In the genomic region with DNA sequence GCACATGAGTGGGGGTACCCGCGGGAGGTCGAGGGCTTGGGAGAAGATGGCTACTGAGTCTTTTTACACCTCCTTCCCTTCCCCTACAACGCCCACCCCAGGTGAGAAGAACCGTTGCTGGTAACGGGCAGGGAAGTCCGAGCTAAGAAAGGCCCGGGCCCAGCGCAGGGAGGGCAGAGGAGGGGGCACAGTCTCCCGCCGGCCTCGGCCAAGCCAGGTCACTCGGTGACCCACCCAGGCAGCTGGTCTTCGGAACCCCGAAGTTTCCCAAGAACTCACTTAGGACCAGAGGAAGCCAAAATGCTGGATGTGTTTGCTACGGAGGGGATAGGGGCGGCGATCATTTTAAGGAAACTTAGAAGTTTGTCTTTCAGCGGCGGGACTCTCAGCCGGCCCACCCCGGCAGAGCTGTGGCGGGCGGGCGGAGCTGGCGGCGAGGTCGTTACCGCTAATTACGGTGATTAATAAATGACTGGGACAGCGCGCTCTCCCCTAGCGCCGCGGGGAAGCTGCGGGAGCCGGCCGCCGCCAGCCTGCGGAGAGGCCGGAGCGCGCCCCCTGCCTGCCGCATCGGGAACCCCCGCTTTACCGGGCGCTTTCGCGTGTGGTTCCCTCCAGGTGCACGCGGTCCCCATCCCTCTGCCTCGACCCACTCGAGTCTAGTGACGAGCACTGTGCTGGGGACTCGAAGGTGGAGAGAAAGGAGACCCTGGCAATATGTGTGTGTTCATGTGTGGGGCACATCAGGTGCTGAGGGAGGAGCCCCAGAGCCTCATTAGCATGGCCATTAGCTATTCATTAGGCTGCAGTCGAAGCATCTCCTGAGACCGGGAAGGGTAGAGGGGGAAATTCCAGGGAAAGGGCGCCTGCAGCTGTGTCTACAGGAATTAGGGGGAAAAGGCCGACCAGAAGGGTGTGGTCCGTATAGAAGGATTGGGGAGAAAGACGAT, we compare ENCODE assay signal across 1 cellular context.
A peak's percentile ranks its signal among the peaks of the same experiment; 100 is the strongest.
TF ChIP-seq lines count a peak whose summit lies in the region.

No MANE protein-coding gene starts in this region.

TF ChIP-seq in HEK293, 187 proteins besides CTCF, POLR2A, EP300 and RAD21 (continued from another document and continues in another):
- TF ChIP-seq, protein P1, sequence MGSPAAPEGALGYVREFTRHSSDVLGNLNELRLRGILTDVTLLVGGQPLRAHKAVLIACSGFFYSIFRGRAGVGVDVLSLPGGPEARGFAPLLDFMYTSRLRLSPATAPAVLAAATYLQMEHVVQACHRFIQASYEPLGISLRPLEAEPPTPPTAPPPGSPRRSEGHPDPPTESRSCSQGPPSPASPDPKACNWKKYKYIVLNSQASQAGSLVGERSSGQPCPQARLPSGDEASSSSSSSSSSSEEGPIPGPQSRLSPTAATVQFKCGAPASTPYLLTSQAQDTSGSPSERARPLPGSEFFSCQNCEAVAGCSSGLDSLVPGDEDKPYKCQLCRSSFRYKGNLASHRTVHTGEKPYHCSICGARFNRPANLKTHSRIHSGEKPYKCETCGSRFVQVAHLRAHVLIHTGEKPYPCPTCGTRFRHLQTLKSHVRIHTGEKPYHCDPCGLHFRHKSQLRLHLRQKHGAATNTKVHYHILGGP (tag by site-specific recombination; IDR thresholded peaks at IDR 0.05), result no peak
- TF ChIP-seq ZNF114 (tag by site-specific recombination; IDR thresholded peaks at IDR 0.05) (no peak), INSM2 (tag by site-specific recombination; IDR thresholded peaks at IDR 0.05) (no peak), ZNF335 (tag by site-specific recombination; conservative IDR thresholded peaks at IDR 0.05) (peak; percentile 80), YY2 (tag by site-specific recombination; IDR thresholded peaks at IDR 0.05) (no peak), KLF7 (tag by site-specific recombination; IDR thresholded peaks at IDR 0.05; ENCODE audit: borderline replicate concordance) (no peak), GFI1B (tag by site-specific recombination; IDR thresholded peaks at IDR 0.05) (no peak), ZNF16 (tag by site-specific recombination; IDR thresholded peaks at IDR 0.05; ENCODE audit: low read depth) (no peak), SETDB1 (IDR thresholded peaks at IDR 0.05; ENCODE audit: insufficient read length, low read length) (peak; percentile 38), ZNF239 (tag by site-specific recombination; IDR thresholded peaks at IDR 0.05) (no peak), ZNF354C (tag by site-specific recombination; IDR thresholded peaks at IDR 0.05; ENCODE audit: borderline replicate concordance, low read depth) (no peak), ZNF391 (tag by site-specific recombination; IDR thresholded peaks at IDR 0.05; ENCODE audit: borderline replicate concordance, low read depth) (0 out of 2 replicates have a peak, but pooled peaks have one; percentile 17), ZNF544 (tag by site-specific recombination; IDR thresholded peaks at IDR 0.05) (no peak), SP7 (tag by site-specific recombination; IDR thresholded peaks at IDR 0.05) (peak; percentile 38; the same call in 1 of the 2 replicates), ZNF433 (tag by site-specific recombination; IDR thresholded peaks at IDR 0.05; ENCODE audit: low read depth) (no peak), GLIS2 (tag by site-specific recombination; IDR thresholded peaks at IDR 0.05) (peak; percentile 62), ZXDB (tag by site-specific recombination; IDR thresholded peaks at IDR 0.05) (peak; percentile 45; the same call in 1 of the 2 replicates), ZNF677 (tag by site-specific recombination; IDR thresholded peaks at IDR 0.05) (no peak), ZBTB8A (tag by site-specific recombination; IDR thresholded peaks at IDR 0.05) (peak; percentile 38; the same call in 1 of the 2 replicates), ZNF660 (tag by site-specific recombination; IDR thresholded peaks at IDR 0.05) (0 out of 2 replicates have a peak, but pooled peaks have one; percentile 41), ZNF843 (tag by site-specific recombination; IDR thresholded peaks at IDR 0.05) (no peak), ZBTB26 (tag by site-specific recombination; optimal IDR thresholded peaks at IDR 0.05) (peak; percentile 51), WT1 (tag by site-specific recombination; IDR thresholded peaks at IDR 0.05) (no peak), ZNF621 (tag by site-specific recombination; IDR thresholded peaks at IDR 0.05) (no peak), OVOL3 (tag by site-specific recombination; IDR thresholded peaks at IDR 0.05) (no peak), SP2 (tag by site-specific recombination; IDR thresholded peaks at IDR 0.05) (peak; percentile 31; the same call in 1 of the 2 replicates), TSHZ1 (tag by site-specific recombination; IDR thresholded peaks at IDR 0.05; ENCODE audit: borderline replicate concordance) (no peak), ZNF121 (tag by site-specific recombination; IDR thresholded peaks at IDR 0.05) (no peak), ZNF664 (tag by site-specific recombination; IDR thresholded peaks at IDR 0.05) (no peak), ZNF768 (tag by site-specific recombination; IDR thresholded peaks at IDR 0.05) (no peak), TRIM28 (IDR thresholded peaks at IDR 0.05; ENCODE audit: borderline replicate concordance, low read length) (0 out of 2 replicates have a peak, but pooled peaks have one; percentile 11), ZBTB20 (tag by site-specific recombination; IDR thresholded peaks at IDR 0.05) (peak; percentile 48; the same call in 1 of the 2 replicates), ZNF530 (tag by site-specific recombination; IDR thresholded peaks at IDR 0.05; ENCODE audit: low read depth) (no peak), KLF8 (tag by site-specific recombination; IDR thresholded peaks at IDR 0.05) (no peak), ZSCAN30 (tag by site-specific recombination; IDR thresholded peaks at IDR 0.05) (peak; percentile 36; the same call in 1 of the 2 replicates), GLIS1 (tag by site-specific recombination; IDR thresholded peaks at IDR 0.05) (peak; percentile 64), ZNF221 (tag by site-specific recombination; IDR thresholded peaks at IDR 0.05; ENCODE audit: borderline replicate concordance) (no peak)
- TF ChIP-seq, protein P2, sequence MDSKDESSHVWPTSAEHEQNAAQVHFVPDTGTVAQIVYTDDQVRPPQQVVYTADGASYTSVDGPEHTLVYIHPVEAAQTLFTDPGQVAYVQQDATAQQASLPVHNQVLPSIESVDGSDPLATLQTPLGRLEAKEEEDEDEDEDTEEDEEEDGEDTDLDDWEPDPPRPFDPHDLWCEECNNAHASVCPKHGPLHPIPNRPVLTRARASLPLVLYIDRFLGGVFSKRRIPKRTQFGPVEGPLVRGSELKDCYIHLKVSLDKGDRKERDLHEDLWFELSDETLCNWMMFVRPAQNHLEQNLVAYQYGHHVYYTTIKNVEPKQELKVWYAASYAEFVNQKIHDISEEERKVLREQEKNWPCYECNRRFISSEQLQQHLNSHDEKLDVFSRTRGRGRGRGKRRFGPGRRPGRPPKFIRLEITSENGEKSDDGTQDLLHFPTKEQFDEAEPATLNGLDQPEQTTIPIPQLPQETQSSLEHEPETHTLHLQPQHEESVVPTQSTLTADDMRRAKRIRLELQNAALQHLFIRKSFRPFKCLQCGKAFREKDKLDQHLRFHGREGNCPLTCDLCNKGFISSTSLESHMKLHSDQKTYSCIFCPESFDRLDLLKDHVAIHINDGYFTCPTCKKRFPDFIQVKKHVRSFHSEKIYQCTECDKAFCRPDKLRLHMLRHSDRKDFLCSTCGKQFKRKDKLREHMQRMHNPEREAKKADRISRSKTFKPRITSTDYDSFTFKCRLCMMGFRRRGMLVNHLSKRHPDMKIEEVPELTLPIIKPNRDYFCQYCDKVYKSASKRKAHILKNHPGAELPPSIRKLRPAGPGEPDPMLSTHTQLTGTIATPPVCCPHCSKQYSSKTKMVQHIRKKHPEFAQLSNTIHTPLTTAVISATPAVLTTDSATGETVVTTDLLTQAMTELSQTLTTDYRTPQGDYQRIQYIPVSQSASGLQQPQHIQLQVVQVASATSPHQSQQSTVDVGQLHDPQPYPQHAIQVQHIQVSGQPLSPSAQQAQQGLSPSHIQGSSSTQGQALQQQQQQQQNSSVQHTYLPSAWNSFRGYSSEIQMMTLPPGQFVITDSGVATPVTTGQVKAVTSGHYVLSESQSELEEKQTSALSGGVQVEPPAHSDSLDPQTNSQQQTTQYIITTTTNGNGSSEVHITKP (tag by site-specific recombination; IDR thresholded peaks at IDR 0.05), result peak; percentile 87
- TF ChIP-seq, protein P3, sequence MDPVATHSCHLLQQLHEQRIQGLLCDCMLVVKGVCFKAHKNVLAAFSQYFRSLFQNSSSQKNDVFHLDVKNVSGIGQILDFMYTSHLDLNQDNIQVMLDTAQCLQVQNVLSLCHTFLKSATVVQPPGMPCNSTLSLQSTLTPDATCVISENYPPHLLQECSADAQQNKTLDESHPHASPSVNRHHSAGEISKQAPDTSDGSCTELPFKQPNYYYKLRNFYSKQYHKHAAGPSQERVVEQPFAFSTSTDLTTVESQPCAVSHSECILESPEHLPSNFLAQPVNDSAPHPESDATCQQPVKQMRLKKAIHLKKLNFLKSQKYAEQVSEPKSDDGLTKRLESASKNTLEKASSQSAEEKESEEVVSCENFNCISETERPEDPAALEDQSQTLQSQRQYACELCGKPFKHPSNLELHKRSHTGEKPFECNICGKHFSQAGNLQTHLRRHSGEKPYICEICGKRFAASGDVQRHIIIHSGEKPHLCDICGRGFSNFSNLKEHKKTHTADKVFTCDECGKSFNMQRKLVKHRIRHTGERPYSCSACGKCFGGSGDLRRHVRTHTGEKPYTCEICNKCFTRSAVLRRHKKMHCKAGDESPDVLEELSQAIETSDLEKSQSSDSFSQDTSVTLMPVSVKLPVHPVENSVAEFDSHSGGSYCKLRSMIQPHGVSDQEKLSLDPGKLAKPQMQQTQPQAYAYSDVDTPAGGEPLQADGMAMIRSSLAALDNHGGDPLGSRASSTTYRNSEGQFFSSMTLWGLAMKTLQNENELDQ (tag by site-specific recombination; IDR thresholded peaks at IDR 0.05; ENCODE audit: low read depth), result no peak
- TF ChIP-seq, protein P4, sequence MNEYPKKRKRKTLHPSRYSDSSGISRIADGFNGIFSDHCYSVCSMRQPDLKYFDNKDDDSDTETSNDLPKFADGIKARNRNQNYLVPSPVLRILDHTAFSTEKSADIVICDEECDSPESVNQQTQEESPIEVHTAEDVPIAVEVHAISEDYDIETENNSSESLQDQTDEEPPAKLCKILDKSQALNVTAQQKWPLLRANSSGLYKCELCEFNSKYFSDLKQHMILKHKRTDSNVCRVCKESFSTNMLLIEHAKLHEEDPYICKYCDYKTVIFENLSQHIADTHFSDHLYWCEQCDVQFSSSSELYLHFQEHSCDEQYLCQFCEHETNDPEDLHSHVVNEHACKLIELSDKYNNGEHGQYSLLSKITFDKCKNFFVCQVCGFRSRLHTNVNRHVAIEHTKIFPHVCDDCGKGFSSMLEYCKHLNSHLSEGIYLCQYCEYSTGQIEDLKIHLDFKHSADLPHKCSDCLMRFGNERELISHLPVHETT (tag by site-specific recombination; IDR thresholded peaks at IDR 0.05), result no peak
- TF ChIP-seq, protein P5, sequence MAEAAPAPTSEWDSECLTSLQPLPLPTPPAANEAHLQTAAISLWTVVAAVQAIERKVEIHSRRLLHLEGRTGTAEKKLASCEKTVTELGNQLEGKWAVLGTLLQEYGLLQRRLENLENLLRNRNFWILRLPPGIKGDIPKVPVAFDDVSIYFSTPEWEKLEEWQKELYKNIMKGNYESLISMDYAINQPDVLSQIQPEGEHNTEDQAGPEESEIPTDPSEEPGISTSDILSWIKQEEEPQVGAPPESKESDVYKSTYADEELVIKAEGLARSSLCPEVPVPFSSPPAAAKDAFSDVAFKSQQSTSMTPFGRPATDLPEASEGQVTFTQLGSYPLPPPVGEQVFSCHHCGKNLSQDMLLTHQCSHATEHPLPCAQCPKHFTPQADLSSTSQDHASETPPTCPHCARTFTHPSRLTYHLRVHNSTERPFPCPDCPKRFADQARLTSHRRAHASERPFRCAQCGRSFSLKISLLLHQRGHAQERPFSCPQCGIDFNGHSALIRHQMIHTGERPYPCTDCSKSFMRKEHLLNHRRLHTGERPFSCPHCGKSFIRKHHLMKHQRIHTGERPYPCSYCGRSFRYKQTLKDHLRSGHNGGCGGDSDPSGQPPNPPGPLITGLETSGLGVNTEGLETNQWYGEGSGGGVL (tag by site-specific recombination; IDR thresholded peaks at IDR 0.05), result no peak
